ENCODE assay signal across 8 cellular contexts in the genomic region with DNA sequence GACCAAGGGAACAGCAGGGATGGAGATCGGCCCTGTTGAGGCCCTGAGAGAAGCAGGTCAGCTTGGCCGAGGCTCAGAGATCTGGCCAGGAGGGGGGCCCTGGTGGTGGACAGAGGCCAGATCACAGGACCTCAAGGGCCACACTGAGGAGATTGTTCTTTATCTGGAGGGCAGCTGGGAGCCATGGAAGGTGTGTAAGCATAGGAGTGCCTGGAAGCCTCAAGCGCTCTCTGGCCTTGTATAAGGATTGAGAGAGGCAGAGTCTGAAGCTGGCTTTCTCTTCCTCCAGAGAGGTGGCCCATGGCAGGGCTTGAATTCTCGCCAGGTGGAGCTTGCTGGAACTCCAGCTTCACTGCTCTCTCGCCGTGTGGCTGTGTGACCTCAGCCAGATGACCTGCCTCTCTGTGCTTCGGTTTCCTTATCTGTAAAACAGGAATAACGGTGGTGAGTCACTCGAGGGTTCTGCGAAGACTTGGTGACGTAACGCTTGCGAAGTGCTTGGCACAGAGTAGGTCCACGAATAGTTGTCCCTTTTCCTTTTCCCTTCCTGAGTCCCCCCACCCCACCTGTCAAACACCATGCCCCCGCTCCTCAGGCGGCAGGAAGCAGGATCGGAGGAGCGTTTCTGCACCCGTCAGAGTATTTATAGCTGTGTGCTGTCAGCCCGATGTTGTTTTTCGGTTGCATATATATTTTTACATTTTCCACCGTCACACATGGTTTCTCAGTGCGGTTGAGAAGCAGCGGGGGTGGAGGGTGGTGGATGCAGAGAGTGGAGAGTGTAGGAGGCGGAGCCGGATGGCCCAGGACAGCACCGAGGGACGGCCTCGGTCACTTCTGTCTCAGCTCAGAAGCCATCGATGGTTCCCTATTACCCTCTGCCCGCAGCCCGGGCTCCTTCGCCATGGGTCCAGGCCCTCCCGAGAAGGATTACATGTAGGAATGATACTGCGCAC. TPM values are rescaled to one million over a fixed set of nuclear protein-coding genes. Genes with fewer than 3 reads are reported as not detected.
DNase-seq lines count a peak whose midpoint lies in the region; ATAC-seq and TF ChIP-seq lines count a peak whose summit lies in the region.

No MANE protein-coding gene starts in this region.

- no peaks in the 10 kb centered on the region for H3K9me3 Mint-ChIP-seq in activated naive CD8-positive, alpha-beta T cell treated with anti-CD3 and anti-CD28 coated beads for 36 hours
- no peaks in the 10 kb centered on the region for H3K9me3 Mint-ChIP-seq in natural killer cell

- no peaks in the 10 kb centered on the region for H3K27me3 ChIP-seq in tibial artery

- no peak for TF ChIP-seq CTCF in natural killer cell (IDR thresholded peaks at IDR 0.05)
- TF ChIP-seq CTCF in tibial artery (IDR thresholded peaks at IDR 0.05), result no peak

- H3K36me3 ChIP-seq in SK-N-MC (ENCODE audit: insufficient read depth, low read length) (no peaks in the 10 kb centered on the region), tibial artery (no peaks in the 10 kb centered on the region)

- H3K27ac ChIP-seq in SK-N-MC (peak overlapping the region; percentile 87), tibial artery (peak overlapping the region in 1 of 2 donors; percentile 31)

- peak overlapping the region; percentile 99 for H3K27ac Mint-ChIP-seq in activated naive CD8-positive, alpha-beta T cell treated with anti-CD3 and anti-CD28 coated beads for 36 hours
- H3K27ac Mint-ChIP-seq in natural killer cell, result peak overlapping the region; percentile 68 to 92

- ATAC-seq in GM18505 (IDR thresholded peaks at IDR 0.05; ENCODE audit: unreplicated experiment) (peak; percentile 58), HG02840 (IDR thresholded peaks at IDR 0.05; ENCODE audit: low FRiP score, unreplicated experiment) (peak; percentile 71), natural killer cell (peak; percentile 82 to 89 (median 85))

- intact Hi-C loops in natural killer cell (cut with micrococcal nuclease) (loop anchor here (2.0 to 5.0 kb wide), 3 partner anchors 16 to 72 kb away; partner anchors contain the start of gene STRBP), tibial artery (cut with DNase I; ENCODE audit: low total_unique reads) (no loop called here)

- H3K27me3 Mint-ChIP-seq in activated naive CD8-positive, alpha-beta T cell treated with anti-CD3 and anti-CD28 coated beads for 36 hours, result no peaks in the 10 kb centered on the region
- peaks cover 6 to 13% of the 10 kb centered on the region in 2 donors for H3K27me3 Mint-ChIP-seq in natural killer cell (ENCODE audit: low read depth in 2 of 2)

- H3K9me3 ChIP-seq in SK-N-MC (ENCODE audit: low read depth, low read length) (no peaks in the 10 kb centered on the region), tibial artery (no peaks in the 10 kb centered on the region)

- DNase-seq in SK-N-MC (ENCODE audit: low read depth, low spot score) (no peak), natural killer cell (peak; percentile 63), tibial artery (no peak), HuH-7 (ENCODE audit: low spot score) (no peak), SK-N-DZ (ENCODE audit: low spot score) (no peak)
- DNase-seq in activated naive CD8-positive, alpha-beta T cell treated with anti-CD3 and anti-CD28 coated beads for 36 hours, result peak; percentile 84

- peak overlapping the region; percentile 61 for H3K9ac ChIP-seq in SK-N-MC (ENCODE audit: insufficient read length)

- H3K4me3 ChIP-seq in SK-N-MC (no peak overlapping the region), tibial artery (peak overlapping the region; percentile 32 to 36)

- peak; percentile 82 for TF ChIP-seq POLR2A in GM18505 (IDR thresholded peaks at IDR 0.05; ENCODE audit: borderline replicate concordance, extremely low read depth, insufficient read depth, insufficient read length)

- peaks cover 52% of the 10 kb centered on the region for H3K4me1 Mint-ChIP-seq in activated naive CD8-positive, alpha-beta T cell treated with anti-CD3 and anti-CD28 coated beads for 36 hours
- H3K4me1 Mint-ChIP-seq in natural killer cell, result peaks cover 27 to 30% of the 10 kb centered on the region in 2 donors

- peak overlapping the region; percentile 77 for H3K4me3 Mint-ChIP-seq in activated naive CD8-positive, alpha-beta T cell treated with anti-CD3 and anti-CD28 coated beads for 36 hours
- peak overlapping the region; percentile 86 for H3K4me3 Mint-ChIP-seq in natural killer cell

- no peaks in the 10 kb centered on the region for H3K36me3 Mint-ChIP-seq in activated naive CD8-positive, alpha-beta T cell treated with anti-CD3 and anti-CD28 coated beads for 36 hours
- H3K36me3 Mint-ChIP-seq in natural killer cell, result no peaks in the 10 kb centered on the region

- peaks cover 0 to 29% (median 14%) of the 10 kb centered on the region in 4 donors for H3K4me1 ChIP-seq in tibial artery

RNA-seq across cellular contexts. Expression of gene CRB2, which starts 17.0 kb away (rescaled TPM):
- under 1 TPM; 0.06 to 0.10 TPM for total RNA-seq in activated naive CD8-positive, alpha-beta T cell treated with anti-CD3 and anti-CD28 coated beads for 36 hours
- total RNA-seq in natural killer cell, result not detected
- polyA plus RNA-seq in SK-N-DZ (2014; cell fraction: cytosol; rRNA removed), result 23.4 and 31.3 TPM in 2 replicates
- polyA plus RNA-seq in SK-N-DZ (2014; cell fraction: nucleus; rRNA removed), result 34.3 and 41.4 TPM in 2 replicates

Comparison
In these comparisons a context has a peak if more than half of its experiments do, and no peak if none do; other contexts are left out.
1. DNase-seq: peak in activated naive CD8-positive, alpha-beta T cell treated with anti-CD3 and anti-CD28 coated beads for 36 hours (single experiment) and natural killer cell (single experiment); none in SK-N-MC (single experiment), tibial artery (0 of 2), HuH-7 (single experiment) and SK-N-DZ (single experiment).
2. Peak in every context shown above with its lines, with median percentiles within 50 percentile points of each other: ATAC-seq.